In the genomic region with DNA sequence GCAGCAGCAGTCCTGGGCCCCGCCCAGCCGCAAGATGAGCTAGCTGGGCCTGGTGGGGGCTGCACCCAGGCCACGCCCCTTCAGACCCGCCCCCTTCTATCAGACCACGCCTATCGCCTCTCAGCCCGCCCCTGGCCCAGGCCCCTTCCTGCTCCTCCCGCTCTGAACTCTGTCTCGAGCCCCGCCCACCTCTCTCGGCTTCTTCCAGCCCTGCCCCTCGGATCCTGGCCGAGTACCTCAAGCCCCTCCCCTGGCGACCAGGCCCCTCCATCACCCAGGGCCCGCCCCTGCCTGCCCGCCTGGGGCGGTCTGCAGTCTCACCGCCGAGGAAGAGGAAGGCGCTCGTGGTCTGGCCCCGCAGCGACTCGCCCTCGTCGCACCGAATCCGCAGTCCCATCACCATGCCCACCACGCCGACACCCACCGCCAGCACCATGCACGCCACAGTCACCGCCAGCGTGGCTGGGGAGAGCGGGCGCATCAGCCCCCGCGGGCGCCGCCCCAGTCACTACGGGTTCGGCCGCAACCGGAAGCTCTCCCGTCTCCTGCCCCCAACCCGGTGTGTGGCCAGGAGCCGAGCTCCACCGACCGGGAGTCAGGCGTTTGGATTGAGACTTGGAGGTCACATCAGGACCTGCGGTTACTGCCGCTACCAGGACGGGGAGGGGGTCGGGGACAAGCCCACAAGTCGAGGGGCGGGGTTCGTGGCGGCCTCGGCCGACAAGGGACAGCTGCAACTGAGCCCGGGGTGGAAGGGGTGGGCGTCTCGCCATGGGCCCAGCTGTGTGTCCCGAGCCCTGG, we compare ENCODE assay signal across 2 cellular contexts.
A peak's percentile ranks its signal among the peaks of the same experiment; 100 is the strongest.
TF ChIP-seq lines count a peak whose summit lies in the region.

No MANE protein-coding gene starts in this region.

TF ChIP-seq in HEK293, 187 proteins besides CTCF, POLR2A, EP300 and RAD21 (continued from another document and continues in another):
- TF ChIP-seq, protein P1, sequence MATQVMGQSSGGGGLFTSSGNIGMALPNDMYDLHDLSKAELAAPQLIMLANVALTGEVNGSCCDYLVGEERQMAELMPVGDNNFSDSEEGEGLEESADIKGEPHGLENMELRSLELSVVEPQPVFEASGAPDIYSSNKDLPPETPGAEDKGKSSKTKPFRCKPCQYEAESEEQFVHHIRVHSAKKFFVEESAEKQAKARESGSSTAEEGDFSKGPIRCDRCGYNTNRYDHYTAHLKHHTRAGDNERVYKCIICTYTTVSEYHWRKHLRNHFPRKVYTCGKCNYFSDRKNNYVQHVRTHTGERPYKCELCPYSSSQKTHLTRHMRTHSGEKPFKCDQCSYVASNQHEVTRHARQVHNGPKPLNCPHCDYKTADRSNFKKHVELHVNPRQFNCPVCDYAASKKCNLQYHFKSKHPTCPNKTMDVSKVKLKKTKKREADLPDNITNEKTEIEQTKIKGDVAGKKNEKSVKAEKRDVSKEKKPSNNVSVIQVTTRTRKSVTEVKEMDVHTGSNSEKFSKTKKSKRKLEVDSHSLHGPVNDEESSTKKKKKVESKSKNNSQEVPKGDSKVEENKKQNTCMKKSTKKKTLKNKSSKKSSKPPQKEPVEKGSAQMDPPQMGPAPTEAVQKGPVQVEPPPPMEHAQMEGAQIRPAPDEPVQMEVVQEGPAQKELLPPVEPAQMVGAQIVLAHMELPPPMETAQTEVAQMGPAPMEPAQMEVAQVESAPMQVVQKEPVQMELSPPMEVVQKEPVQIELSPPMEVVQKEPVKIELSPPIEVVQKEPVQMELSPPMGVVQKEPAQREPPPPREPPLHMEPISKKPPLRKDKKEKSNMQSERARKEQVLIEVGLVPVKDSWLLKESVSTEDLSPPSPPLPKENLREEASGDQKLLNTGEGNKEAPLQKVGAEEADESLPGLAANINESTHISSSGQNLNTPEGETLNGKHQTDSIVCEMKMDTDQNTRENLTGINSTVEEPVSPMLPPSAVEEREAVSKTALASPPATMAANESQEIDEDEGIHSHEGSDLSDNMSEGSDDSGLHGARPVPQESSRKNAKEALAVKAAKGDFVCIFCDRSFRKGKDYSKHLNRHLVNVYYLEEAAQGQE (tag by site-specific recombination; IDR thresholded peaks at IDR 0.05): no peak
- no peak for TF ChIP-seq ZNF266 (tag by site-specific recombination; IDR thresholded peaks at IDR 0.05; ENCODE audit: low read depth)
- TF ChIP-seq ZNF223 (tag by site-specific recombination; IDR thresholded peaks at IDR 0.05): no peak
- TF ChIP-seq ZNF423 (tag by site-specific recombination; IDR thresholded peaks at IDR 0.05): no peak
- TF ChIP-seq ZNF629 (tag by site-specific recombination; IDR thresholded peaks at IDR 0.05): no peak
- TF ChIP-seq ZBTB7A (tag by site-specific recombination; IDR thresholded peaks at IDR 0.05; ENCODE audit: low read depth): no peak
- TF ChIP-seq ZNF791 (tag by site-specific recombination; IDR thresholded peaks at IDR 0.05): no peak
- TF ChIP-seq MYNN (tag by site-specific recombination; IDR thresholded peaks at IDR 0.05; ENCODE audit: borderline replicate concordance): no peak
- TF ChIP-seq, protein P2, sequence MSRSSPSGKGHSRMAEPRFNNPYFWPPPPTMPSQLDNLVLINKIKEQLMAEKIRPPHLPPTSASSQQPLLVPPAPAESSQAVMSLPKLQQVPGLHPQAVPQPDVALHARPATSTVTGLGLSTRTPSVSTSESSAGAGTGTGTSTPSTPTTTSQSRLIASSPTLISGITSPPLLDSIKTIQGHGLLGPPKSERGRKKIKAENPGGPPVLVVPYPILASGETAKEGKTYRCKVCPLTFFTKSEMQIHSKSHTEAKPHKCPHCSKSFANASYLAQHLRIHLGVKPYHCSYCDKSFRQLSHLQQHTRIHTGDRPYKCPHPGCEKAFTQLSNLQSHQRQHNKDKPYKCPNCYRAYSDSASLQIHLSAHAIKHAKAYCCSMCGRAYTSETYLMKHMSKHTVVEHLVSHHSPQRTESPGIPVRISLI (tag by site-specific recombination; IDR thresholded peaks at IDR 0.05): no peak
- TF ChIP-seq ZNF292 (tag by site-specific recombination; IDR thresholded peaks at IDR 0.05; ENCODE audit: borderline replicate concordance, low read depth): no peak
- TF ChIP-seq SP7 (tag by site-specific recombination; IDR thresholded peaks at IDR 0.05): peak; percentile 69
- TF ChIP-seq KLF7 (tag by site-specific recombination; IDR thresholded peaks at IDR 0.05; ENCODE audit: borderline replicate concordance): peak; percentile 73; the same call in 1 of the 2 replicates
- TF ChIP-seq, protein P3, sequence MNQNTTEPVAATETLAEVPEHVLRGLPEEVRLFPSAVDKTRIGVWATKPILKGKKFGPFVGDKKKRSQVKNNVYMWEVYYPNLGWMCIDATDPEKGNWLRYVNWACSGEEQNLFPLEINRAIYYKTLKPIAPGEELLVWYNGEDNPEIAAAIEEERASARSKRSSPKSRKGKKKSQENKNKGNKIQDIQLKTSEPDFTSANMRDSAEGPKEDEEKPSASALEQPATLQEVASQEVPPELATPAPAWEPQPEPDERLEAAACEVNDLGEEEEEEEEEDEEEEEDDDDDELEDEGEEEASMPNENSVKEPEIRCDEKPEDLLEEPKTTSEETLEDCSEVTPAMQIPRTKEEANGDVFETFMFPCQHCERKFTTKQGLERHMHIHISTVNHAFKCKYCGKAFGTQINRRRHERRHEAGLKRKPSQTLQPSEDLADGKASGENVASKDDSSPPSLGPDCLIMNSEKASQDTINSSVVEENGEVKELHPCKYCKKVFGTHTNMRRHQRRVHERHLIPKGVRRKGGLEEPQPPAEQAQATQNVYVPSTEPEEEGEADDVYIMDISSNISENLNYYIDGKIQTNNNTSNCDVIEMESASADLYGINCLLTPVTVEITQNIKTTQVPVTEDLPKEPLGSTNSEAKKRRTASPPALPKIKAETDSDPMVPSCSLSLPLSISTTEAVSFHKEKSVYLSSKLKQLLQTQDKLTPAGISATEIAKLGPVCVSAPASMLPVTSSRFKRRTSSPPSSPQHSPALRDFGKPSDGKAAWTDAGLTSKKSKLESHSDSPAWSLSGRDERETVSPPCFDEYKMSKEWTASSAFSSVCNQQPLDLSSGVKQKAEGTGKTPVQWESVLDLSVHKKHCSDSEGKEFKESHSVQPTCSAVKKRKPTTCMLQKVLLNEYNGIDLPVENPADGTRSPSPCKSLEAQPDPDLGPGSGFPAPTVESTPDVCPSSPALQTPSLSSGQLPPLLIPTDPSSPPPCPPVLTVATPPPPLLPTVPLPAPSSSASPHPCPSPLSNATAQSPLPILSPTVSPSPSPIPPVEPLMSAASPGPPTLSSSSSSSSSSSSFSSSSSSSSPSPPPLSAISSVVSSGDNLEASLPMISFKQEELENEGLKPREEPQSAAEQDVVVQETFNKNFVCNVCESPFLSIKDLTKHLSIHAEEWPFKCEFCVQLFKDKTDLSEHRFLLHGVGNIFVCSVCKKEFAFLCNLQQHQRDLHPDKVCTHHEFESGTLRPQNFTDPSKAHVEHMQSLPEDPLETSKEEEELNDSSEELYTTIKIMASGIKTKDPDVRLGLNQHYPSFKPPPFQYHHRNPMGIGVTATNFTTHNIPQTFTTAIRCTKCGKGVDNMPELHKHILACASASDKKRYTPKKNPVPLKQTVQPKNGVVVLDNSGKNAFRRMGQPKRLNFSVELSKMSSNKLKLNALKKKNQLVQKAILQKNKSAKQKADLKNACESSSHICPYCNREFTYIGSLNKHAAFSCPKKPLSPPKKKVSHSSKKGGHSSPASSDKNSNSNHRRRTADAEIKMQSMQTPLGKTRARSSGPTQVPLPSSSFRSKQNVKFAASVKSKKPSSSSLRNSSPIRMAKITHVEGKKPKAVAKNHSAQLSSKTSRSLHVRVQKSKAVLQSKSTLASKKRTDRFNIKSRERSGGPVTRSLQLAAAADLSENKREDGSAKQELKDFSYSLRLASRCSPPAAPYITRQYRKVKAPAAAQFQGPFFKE (tag by site-specific recombination; IDR thresholded peaks at IDR 0.05; ENCODE audit: borderline replicate concordance): no peak
- TF ChIP-seq ZNF561 (tag by site-specific recombination; IDR thresholded peaks at IDR 0.05; ENCODE audit: borderline replicate concordance): peak; percentile 72

TF ChIP-seq in K562, 482 proteins besides CTCF, POLR2A, EP300 and RAD21 (continued from another document and continues in another):
- no peak for TF ChIP-seq HEY1 (CRISPR knock-in tag; IDR thresholded peaks at IDR 0.05; ENCODE audit: borderline replicate concordance)
- TF ChIP-seq PRMT5 (CRISPR knock-in tag; IDR thresholded peaks at IDR 0.05): 0 out of 2 replicates have a peak, but pooled peaks have one; percentile 44
- TF ChIP-seq KDM5B (IDR thresholded peaks at IDR 0.05; ENCODE audit: insufficient replicate concordance, low read depth, low read length): peak; percentile 39
- peak; percentile 86 for TF ChIP-seq SUPT5H (IDR thresholded peaks at IDR 0.05)
- TF ChIP-seq SIN3B (IDR thresholded peaks at IDR 0.05; ENCODE audit: low read depth): peak; percentile 51; the same call in 1 of the 2 replicates
- no peak for TF ChIP-seq CREBBP (IDR thresholded peaks at IDR 0.05; ENCODE audit: low read depth, low read length)
- TF ChIP-seq RAD51 (IDR thresholded peaks at IDR 0.05; ENCODE audit: borderline replicate concordance, low read depth): no peak
- TF ChIP-seq, protein P4, sequence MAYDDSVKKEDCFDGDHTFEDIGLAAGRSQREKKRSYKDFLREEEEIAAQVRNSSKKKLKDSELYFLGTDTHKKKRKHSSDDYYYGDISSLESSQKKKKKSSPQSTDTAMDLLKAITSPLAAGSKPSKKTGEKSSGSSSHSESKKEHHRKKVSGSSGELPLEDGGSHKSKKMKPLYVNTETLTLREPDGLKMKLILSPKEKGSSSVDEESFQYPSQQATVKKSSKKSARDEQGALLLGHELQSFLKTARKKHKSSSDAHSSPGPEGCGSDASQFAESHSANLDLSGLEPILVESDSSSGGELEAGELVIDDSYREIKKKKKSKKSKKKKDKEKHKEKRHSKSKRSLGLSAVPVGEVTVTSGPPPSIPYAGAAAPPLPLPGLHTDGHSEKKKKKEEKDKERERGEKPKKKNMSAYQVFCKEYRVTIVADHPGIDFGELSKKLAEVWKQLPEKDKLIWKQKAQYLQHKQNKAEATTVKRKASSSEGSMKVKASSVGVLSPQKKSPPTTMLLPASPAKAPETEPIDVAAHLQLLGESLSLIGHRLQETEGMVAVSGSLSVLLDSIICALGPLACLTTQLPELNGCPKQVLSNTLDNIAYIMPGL (CRISPR knock-in tag; IDR thresholded peaks at IDR 0.05): no peak
- TF ChIP-seq PHB (CRISPR knock-in tag; IDR thresholded peaks at IDR 0.05): no peak
- no peak for TF ChIP-seq ZNF76 (CRISPR knock-in tag; IDR thresholded peaks at IDR 0.05; ENCODE audit: borderline replicate concordance)
- TF ChIP-seq MYNN (IDR thresholded peaks at IDR 0.05): peak; percentile 8; the same call in 1 of the 2 replicates
- TF ChIP-seq MYNN (CRISPR knock-in tag; IDR thresholded peaks at IDR 0.05): no peak
- no peak for TF ChIP-seq SMARCA5 (IDR thresholded peaks at IDR 0.05)
- TF ChIP-seq SIRT6 (IDR thresholded peaks at IDR 0.05; ENCODE audit: low read depth, low read length): no peak
- TF ChIP-seq, protein P5, sequence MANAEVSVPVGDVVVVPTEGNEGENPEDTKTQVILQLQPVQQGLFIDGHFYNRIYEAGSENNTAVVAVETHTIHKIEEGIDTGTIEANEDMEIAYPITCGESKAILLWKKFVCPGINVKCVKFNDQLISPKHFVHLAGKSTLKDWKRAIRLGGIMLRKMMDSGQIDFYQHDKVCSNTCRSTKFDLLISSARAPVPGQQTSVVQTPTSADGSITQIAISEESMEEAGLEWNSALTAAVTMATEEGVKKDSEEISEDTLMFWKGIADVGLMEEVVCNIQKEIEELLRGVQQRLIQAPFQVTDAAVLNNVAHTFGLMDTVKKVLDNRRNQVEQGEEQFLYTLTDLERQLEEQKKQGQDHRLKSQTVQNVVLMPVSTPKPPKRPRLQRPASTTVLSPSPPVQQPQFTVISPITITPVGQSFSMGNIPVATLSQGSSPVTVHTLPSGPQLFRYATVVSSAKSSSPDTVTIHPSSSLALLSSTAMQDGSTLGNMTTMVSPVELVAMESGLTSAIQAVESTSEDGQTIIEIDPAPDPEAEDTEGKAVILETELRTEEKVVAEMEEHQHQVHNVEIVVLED (CRISPR knock-in tag; IDR thresholded peaks at IDR 0.05): no peak
- TF ChIP-seq SMARCE1 (IDR thresholded peaks at IDR 0.05): no peak
- no peak for TF ChIP-seq TCF7 (IDR thresholded peaks at IDR 0.05; ENCODE audit: borderline replicate concordance)
- TF ChIP-seq CBFA2T3 (IDR thresholded peaks at IDR 0.05): peak; percentile 31; the same call in 1 of the 2 replicates
- no peak for TF ChIP-seq ZNF12 (CRISPR knock-in tag; IDR thresholded peaks at IDR 0.05)
- TF ChIP-seq, protein P6, sequence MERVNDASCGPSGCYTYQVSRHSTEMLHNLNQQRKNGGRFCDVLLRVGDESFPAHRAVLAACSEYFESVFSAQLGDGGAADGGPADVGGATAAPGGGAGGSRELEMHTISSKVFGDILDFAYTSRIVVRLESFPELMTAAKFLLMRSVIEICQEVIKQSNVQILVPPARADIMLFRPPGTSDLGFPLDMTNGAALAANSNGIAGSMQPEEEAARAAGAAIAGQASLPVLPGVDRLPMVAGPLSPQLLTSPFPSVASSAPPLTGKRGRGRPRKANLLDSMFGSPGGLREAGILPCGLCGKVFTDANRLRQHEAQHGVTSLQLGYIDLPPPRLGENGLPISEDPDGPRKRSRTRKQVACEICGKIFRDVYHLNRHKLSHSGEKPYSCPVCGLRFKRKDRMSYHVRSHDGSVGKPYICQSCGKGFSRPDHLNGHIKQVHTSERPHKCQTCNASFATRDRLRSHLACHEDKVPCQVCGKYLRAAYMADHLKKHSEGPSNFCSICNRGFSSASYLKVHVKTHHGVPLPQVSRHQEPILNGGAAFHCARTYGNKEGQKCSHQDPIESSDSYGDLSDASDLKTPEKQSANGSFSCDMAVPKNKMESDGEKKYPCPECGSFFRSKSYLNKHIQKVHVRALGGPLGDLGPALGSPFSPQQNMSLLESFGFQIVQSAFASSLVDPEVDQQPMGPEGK (CRISPR knock-in tag; IDR thresholded peaks at IDR 0.05; ENCODE audit: borderline replicate concordance): no peak
- no peak for TF ChIP-seq ZNF232 (CRISPR knock-in tag; IDR thresholded peaks at IDR 0.05)
